2 cellular contexts compared by ENCODE assay signal in the genomic region with DNA sequence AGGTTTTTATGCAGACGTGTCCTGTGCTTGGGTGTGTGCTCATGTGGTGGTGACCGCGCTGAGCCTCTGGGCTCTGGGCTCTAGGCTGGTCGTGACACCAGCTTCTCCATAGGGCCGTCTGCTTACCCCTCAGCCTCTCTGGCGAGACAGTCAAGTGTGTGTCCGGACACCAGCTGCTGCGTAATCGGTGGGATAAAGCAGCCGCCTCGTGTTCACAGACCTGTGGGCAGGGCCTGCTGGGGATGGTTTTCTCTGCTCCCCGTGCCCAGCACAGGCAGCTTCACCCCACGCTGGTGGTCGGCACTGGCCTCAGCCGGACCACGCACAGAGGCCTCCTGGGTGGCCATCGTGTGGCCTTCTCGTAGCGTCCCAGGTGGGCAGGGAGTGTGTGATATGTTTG.
TF ChIP-seq lines count a peak whose summit lies in the region.

No MANE protein-coding gene starts in this region.

TF ChIP-seq in WTC11, 78 proteins besides CTCF, POLR2A, EP300 and RAD21:
- TF ChIP-seq, protein P1, sequence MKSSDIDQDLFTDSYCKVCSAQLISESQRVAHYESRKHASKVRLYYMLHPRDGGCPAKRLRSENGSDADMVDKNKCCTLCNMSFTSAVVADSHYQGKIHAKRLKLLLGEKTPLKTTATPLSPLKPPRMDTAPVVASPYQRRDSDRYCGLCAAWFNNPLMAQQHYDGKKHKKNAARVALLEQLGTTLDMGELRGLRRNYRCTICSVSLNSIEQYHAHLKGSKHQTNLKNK (CRISPR knock-in tag; IDR thresholded peaks at IDR 0.05): no peak

TF ChIP-seq in H1, 55 proteins besides CTCF, POLR2A, EP300 and RAD21:
- TF ChIP-seq, protein P2, sequence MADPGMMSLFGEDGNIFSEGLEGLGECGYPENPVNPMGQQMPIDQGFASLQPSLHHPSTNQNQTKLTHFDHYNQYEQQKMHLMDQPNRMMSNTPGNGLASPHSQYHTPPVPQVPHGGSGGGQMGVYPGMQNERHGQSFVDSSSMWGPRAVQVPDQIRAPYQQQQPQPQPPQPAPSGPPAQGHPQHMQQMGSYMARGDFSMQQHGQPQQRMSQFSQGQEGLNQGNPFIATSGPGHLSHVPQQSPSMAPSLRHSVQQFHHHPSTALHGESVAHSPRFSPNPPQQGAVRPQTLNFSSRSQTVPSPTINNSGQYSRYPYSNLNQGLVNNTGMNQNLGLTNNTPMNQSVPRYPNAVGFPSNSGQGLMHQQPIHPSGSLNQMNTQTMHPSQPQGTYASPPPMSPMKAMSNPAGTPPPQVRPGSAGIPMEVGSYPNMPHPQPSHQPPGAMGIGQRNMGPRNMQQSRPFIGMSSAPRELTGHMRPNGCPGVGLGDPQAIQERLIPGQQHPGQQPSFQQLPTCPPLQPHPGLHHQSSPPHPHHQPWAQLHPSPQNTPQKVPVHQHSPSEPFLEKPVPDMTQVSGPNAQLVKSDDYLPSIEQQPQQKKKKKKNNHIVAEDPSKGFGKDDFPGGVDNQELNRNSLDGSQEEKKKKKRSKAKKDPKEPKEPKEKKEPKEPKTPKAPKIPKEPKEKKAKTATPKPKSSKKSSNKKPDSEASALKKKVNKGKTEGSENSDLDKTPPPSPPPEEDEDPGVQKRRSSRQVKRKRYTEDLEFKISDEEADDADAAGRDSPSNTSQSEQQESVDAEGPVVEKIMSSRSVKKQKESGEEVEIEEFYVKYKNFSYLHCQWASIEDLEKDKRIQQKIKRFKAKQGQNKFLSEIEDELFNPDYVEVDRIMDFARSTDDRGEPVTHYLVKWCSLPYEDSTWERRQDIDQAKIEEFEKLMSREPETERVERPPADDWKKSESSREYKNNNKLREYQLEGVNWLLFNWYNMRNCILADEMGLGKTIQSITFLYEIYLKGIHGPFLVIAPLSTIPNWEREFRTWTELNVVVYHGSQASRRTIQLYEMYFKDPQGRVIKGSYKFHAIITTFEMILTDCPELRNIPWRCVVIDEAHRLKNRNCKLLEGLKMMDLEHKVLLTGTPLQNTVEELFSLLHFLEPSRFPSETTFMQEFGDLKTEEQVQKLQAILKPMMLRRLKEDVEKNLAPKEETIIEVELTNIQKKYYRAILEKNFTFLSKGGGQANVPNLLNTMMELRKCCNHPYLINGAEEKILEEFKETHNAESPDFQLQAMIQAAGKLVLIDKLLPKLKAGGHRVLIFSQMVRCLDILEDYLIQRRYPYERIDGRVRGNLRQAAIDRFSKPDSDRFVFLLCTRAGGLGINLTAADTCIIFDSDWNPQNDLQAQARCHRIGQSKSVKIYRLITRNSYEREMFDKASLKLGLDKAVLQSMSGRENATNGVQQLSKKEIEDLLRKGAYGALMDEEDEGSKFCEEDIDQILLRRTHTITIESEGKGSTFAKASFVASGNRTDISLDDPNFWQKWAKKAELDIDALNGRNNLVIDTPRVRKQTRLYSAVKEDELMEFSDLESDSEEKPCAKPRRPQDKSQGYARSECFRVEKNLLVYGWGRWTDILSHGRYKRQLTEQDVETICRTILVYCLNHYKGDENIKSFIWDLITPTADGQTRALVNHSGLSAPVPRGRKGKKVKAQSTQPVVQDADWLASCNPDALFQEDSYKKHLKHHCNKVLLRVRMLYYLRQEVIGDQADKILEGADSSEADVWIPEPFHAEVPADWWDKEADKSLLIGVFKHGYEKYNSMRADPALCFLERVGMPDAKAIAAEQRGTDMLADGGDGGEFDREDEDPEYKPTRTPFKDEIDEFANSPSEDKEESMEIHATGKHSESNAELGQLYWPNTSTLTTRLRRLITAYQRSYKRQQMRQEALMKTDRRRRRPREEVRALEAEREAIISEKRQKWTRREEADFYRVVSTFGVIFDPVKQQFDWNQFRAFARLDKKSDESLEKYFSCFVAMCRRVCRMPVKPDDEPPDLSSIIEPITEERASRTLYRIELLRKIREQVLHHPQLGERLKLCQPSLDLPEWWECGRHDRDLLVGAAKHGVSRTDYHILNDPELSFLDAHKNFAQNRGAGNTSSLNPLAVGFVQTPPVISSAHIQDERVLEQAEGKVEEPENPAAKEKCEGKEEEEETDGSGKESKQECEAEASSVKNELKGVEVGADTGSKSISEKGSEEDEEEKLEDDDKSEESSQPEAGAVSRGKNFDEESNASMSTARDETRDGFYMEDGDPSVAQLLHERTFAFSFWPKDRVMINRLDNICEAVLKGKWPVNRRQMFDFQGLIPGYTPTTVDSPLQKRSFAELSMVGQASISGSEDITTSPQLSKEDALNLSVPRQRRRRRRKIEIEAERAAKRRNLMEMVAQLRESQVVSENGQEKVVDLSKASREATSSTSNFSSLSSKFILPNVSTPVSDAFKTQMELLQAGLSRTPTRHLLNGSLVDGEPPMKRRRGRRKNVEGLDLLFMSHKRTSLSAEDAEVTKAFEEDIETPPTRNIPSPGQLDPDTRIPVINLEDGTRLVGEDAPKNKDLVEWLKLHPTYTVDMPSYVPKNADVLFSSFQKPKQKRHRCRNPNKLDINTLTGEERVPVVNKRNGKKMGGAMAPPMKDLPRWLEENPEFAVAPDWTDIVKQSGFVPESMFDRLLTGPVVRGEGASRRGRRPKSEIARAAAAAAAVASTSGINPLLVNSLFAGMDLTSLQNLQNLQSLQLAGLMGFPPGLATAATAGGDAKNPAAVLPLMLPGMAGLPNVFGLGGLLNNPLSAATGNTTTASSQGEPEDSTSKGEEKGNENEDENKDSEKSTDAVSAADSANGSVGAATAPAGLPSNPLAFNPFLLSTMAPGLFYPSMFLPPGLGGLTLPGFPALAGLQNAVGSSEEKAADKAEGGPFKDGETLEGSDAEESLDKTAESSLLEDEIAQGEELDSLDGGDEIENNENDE (IDR thresholded peaks at IDR 0.05; ENCODE audit: insufficient replicate concordance, low read length): no peak
- TF ChIP-seq SAP30 (IDR thresholded peaks at IDR 0.05; ENCODE audit: insufficient read depth, insufficient replicate concordance, low read length) (no peak), POU5F1 (IDR thresholded peaks at IDR 0.05; ENCODE audit: low read depth, low read length) (no peak), PHF8 (conservative IDR thresholded peaks at IDR 0.05; ENCODE audit: low read depth, low read length) (no peak), CBX5 (IDR thresholded peaks at IDR 0.05; ENCODE audit: low read depth, low read length) (no peak), RBBP5 (IDR thresholded peaks at IDR 0.05; ENCODE audit: borderline replicate concordance, low read depth, low read length) (no peak), SP1 (IDR thresholded peaks at IDR 0.05; ENCODE audit: low read depth, low read length) (no peak), JUN (IDR thresholded peaks at IDR 0.05; ENCODE audit: low read depth, low read length) (no peak), SIRT6 (IDR thresholded peaks at IDR 0.05; ENCODE audit: low read length) (no peak), TCF12 (IDR thresholded peaks at IDR 0.05; ENCODE audit: low read depth, low read length) (no peak), SIN3A (conservative IDR thresholded peaks at IDR 0.05 in 1 of 2, IDR thresholded peaks at IDR 0.05 in 1 of 2; ENCODE audit: low read depth in 1 of 2, low read length in 2 of 2) (no peak), KDM4A (IDR thresholded peaks at IDR 0.05; ENCODE audit: low read depth, low read length, severe bottlenecking) (no peak), NRF1 (IDR thresholded peaks at IDR 0.05; ENCODE audit: low read depth, low read length) (no peak), POLR2AphosphoS5 (IDR thresholded peaks at IDR 0.05; ENCODE audit: low read depth, low read length) (no peak), KDM5A (IDR thresholded peaks at IDR 0.05; ENCODE audit: low read length) (no peak)
- TF ChIP-seq, protein P3, sequence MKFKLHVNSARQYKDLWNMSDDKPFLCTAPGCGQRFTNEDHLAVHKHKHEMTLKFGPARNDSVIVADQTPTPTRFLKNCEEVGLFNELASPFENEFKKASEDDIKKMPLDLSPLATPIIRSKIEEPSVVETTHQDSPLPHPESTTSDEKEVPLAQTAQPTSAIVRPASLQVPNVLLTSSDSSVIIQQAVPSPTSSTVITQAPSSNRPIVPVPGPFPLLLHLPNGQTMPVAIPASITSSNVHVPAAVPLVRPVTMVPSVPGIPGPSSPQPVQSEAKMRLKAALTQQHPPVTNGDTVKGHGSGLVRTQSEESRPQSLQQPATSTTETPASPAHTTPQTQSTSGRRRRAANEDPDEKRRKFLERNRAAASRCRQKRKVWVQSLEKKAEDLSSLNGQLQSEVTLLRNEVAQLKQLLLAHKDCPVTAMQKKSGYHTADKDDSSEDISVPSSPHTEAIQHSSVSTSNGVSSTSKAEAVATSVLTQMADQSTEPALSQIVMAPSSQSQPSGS (IDR thresholded peaks at IDR 0.05; ENCODE audit: low read length): no peak
- TF ChIP-seq, protein P4, sequence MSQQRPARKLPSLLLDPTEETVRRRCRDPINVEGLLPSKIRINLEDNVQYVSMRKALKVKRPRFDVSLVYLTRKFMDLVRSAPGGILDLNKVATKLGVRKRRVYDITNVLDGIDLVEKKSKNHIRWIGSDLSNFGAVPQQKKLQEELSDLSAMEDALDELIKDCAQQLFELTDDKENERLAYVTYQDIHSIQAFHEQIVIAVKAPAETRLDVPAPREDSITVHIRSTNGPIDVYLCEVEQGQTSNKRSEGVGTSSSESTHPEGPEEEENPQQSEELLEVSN (IDR thresholded peaks at IDR 0.05): no peak
